ENCODE assay signal across 1 cellular context in the genomic region with DNA sequence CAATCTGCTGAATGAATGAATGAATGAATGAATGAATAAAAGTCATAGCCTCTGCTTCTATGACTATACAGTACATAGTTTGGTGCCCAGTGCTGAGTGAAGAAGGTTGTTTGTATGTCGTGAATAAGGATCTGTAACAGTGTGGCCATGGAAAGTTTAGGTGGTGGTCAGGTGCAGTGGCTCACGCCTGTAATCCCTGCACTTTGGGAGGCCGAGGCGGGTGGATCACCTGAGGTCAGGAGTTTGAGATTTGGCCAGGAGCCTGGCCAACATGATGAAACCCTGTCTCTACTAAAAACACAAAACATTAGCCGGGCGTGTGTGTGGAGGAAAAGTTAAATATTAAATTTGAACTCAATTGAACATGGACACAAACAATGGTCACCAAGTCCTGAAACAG. TPM values are rescaled to one million over a fixed set of nuclear protein-coding genes. Genes with fewer than 3 reads are reported as not detected.
"Had no signal": no experiment of that assay in that cellular context is flagged by ENCODE, and none has a peak within 500 bp of the region (broad histone marks: within the 10 kb centered on the region; RNA-seq: fewer than 3 reads in every experiment).

No MANE protein-coding gene starts in this region.

RNA-seq across cellular contexts. Expression of a gene that starts 4.3 kb away (rescaled TPM):
- total RNA-seq: NCI-H460 had no signal
